ENCODE assay signal across 38 cellular contexts in the genomic region with DNA sequence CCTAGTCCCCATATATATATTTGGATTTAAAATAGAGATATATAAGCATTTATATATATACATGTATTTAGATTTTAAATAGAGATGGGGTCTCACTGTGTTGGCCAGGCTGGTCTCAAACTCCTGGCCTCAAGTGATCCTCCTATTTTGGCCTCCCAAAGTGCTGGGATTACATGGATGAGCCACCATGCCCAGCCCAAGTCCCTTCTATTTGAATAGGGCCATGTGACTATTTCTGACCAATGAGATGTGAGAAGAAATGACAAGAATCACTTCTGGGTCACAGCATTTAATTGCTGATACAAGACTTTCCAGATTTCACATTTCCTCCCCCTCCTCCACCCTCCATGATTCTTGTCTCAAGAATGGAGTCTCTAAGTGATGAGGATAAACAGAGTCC.
"Had no signal": no experiment of that assay in that cellular context is flagged by ENCODE, and none has a peak within 500 bp of the region (broad histone marks: within the 10 kb centered on the region; RNA-seq: fewer than 3 reads in every experiment).

No MANE protein-coding gene starts in this region.

- ATAC-seq: activated CD4-positive, alpha-beta T cell treated with anti-CD3 and anti-CD28 coated beads for 36 hours; activated CD4-positive, CD25-positive, alpha-beta regulatory T cell treated with anti-CD3 and anti-CD28 coated beads, Interleukin-2, amount 50 U/mL, for 24 hours; activated CD8-positive, alpha-beta memory T cell treated with anti-CD3 and anti-CD28 coated beads, Interleukin-2, amount 10 ng/mL, durations not matched to agents 7 days and 5 days; activated CD8-positive, alpha-beta T cell treated with anti-CD3 and anti-CD28 coated beads, Interleukin-2, amount 10 ng/mL, durations not matched to agents 7 days and 5 days; activated naive CD8-positive, alpha-beta T cell treated with anti-CD3 and anti-CD28 coated beads, Interleukin-2, amount 50 U/mL, for 24 hours; WTC11 had no signal

- H3K27ac Mint-ChIP-seq: activated CD4-positive, alpha-beta memory T cell treated with anti-CD3 and anti-CD28 coated beads, Interleukin-2, amount 10 ng/mL, durations not matched to agents 7 days and 5 days; activated CD4-positive, alpha-beta T cell treated with anti-CD3 and anti-CD28 coated beads for 36 hours; activated CD4-positive, alpha-beta T cell treated with anti-CD3 and anti-CD28 coated beads, Interleukin-2, amount 10 ng/mL, durations not matched to agents 7 days and 5 days; activated CD8-positive, alpha-beta memory T cell treated with anti-CD3 and anti-CD28 coated beads, Interleukin-2, amount 10 ng/mL, durations not matched to agents 7 days and 5 days; activated CD8-positive, alpha-beta T cell treated with anti-CD3 and anti-CD28 coated beads, Interleukin-2, amount 10 ng/mL, durations not matched to agents 7 days and 5 days; activated naive CD4-positive, alpha-beta T cell treated with anti-CD3 and anti-CD28 coated beads, Interleukin-2, amount 50 U/mL, for 24 hours; activated naive CD8-positive, alpha-beta T cell; activated naive CD8-positive, alpha-beta T cell treated with anti-CD3 and anti-CD28 coated beads, Interleukin-2, amount 10 ng/mL, durations not matched to agents 7 days and 5 days; activated naive CD8-positive, alpha-beta T cell treated with anti-CD3 and anti-CD28 coated beads, Interleukin-2, amount 50 U/mL, for 24 hours; activated T-cell treated with anti-CD3 and anti-CD28 coated beads, Interleukin-2, amount 50 U/mL, for 24 hours; activated T-helper 2 cell treated with anti-CD3 and anti-CD28 coated beads, Interferon-gamma antibody, Interleukin-2, Interleukin-4, amounts not matched to agents 10 μg/mL and 5 μg/mL and 100 μg/mL, durations not matched to agents 14 hours and 24 hours and 36 hours; T-helper 1 cell treated with Interleukin-12 subunit alpha and Interleukin-12 subunit beta and Interleukin-4 antibody, amounts not matched to agents 30 μg/mL and 1 μg/mL, for 36 hours; T-helper 2 cell treated with Interferon-gamma antibody and Interleukin-4, amounts not matched to agents 5 μg/mL and 100 μg/mL, for 36 hours; WTC11 had no signal

- H3K4me1 Mint-ChIP-seq: activated naive CD4-positive, alpha-beta T cell treated with anti-CD3 and anti-CD28 coated beads, Interleukin-2, amount 50 U/mL, for 24 hours; central memory CD8-positive, alpha-beta T cell had no signal

- H3K4me3 ChIP-seq: ascending aorta, cardiac muscle cell had no signal

- DNase-seq: activated CD4-positive, alpha-beta memory T cell treated with anti-CD3 and anti-CD28 coated beads, Interleukin-2, amount 10 ng/mL, durations not matched to agents 7 days and 5 days; activated CD4-positive, alpha-beta T cell treated with anti-CD3 and anti-CD28 coated beads for 1 hour; activated CD4-positive, alpha-beta T cell treated with anti-CD3 and anti-CD28 coated beads for 36 hours; activated CD4-positive, alpha-beta T cell treated with anti-CD3 and anti-CD28 coated beads for 48 hours; activated CD4-positive, alpha-beta T cell treated with anti-CD3 and anti-CD28 coated beads, Interleukin-2, amount 10 ng/mL, durations not matched to agents 7 days and 5 days; activated CD4-positive, alpha-beta T cell treated with anti-CD3 and anti-CD28 coated beads, Interleukin-2, amount 50 U/mL, for 48 hours; activated CD4-positive, CD25-positive, alpha-beta regulatory T cell; activated CD8-positive, alpha-beta memory T cell treated with anti-CD3 and anti-CD28 coated beads for 24 hours; activated CD8-positive, alpha-beta memory T cell treated with anti-CD3 and anti-CD28 coated beads, Interleukin-2, amount 10 ng/mL, durations not matched to agents 7 days and 5 days; activated CD8-positive, alpha-beta memory T cell treated with anti-CD3 and anti-CD28 coated beads, Interleukin-2, amount 50 U/mL, for 48 hours; activated CD8-positive, alpha-beta T cell treated with anti-CD3 and anti-CD28 coated beads, Interleukin-2, amount 10 ng/mL, durations not matched to agents 7 days and 5 days; activated effector memory CD4-positive, alpha-beta T cell treated with Interleukin-2 at 50 U/mL for 16 hours; activated gamma-delta T cell; activated naive CD4-positive, alpha-beta T cell treated with anti-CD3 and anti-CD28 coated beads, Interleukin-2, amount 10 ng/mL, durations not matched to agents 7 days and 5 days; activated naive CD4-positive, alpha-beta T cell treated with Interleukin-2 at 50 U/mL for 16 hours; activated naive CD8-positive, alpha-beta T cell treated with anti-CD3 and anti-CD28 coated beads, Interleukin-2, amount 10 ng/mL, durations not matched to agents 7 days and 5 days; activated naive CD8-positive, alpha-beta T cell treated with anti-CD3 and anti-CD28 coated beads, Interleukin-2, amount 50 U/mL, for 24 hours; activated T-cell treated with anti-CD3 and anti-CD28 coated beads, Interleukin-2, amount 50 U/mL, for 24 hours; activated T-cell treated with anti-CD3 and anti-CD28 coated beads, Interleukin-2, amount 50 U/mL, for 48 hours; amygdala; anterior cingulate cortex; caudate nucleus; cerebellar nuclear complex; T-helper 1 cell; T-helper 2 cell; T-helper 9 cell; WERI-Rb-1 had no signal

- H3K36me3 Mint-ChIP-seq: brain had no signal

- H3K9me3 ChIP-seq: ascending aorta had no signal

- H3K4me3 Mint-ChIP-seq: activated CD4-positive, alpha-beta memory T cell treated with anti-CD3 and anti-CD28 coated beads, Interleukin-2, amount 10 ng/mL, durations not matched to agents 7 days and 5 days; activated CD4-positive, alpha-beta T cell treated with anti-CD3 and anti-CD28 coated beads for 36 hours; activated CD4-positive, alpha-beta T cell treated with anti-CD3 and anti-CD28 coated beads, Interleukin-2, amount 10 ng/mL, durations not matched to agents 7 days and 5 days; activated CD8-positive, alpha-beta memory T cell treated with anti-CD3 and anti-CD28 coated beads, Interleukin-2, amount 10 ng/mL, durations not matched to agents 7 days and 5 days; activated CD8-positive, alpha-beta T cell treated with anti-CD3 and anti-CD28 coated beads, Interleukin-2, amount 10 ng/mL, durations not matched to agents 7 days and 5 days; activated naive CD4-positive, alpha-beta T cell treated with anti-CD3 and anti-CD28 coated beads, Interleukin-2, amount 10 ng/mL, durations not matched to agents 7 days and 5 days; activated naive CD4-positive, alpha-beta T cell treated with anti-CD3 and anti-CD28 coated beads, Interleukin-2, amount 50 U/mL, for 24 hours; activated naive CD8-positive, alpha-beta T cell; activated naive CD8-positive, alpha-beta T cell treated with anti-CD3 and anti-CD28 coated beads, Interleukin-2, amount 10 ng/mL, durations not matched to agents 7 days and 5 days; activated naive CD8-positive, alpha-beta T cell treated with anti-CD3 and anti-CD28 coated beads, Interleukin-2, amount 50 U/mL, for 24 hours; activated T-cell treated with anti-CD3 and anti-CD28 coated beads, Interleukin-2, amount 50 U/mL, for 24 hours; brain; central memory CD8-positive, alpha-beta T cell; T-helper 1 cell treated with Interleukin-12 subunit alpha and Interleukin-12 subunit beta and Interleukin-4 antibody, amounts not matched to agents 30 μg/mL and 1 μg/mL, for 36 hours; T-helper 2 cell treated with Interferon-gamma antibody and Interleukin-4, amounts not matched to agents 5 μg/mL and 100 μg/mL, for 36 hours; WTC11 had no signal

- H3K9me3 Mint-ChIP-seq: activated CD4-positive, alpha-beta memory T cell treated with anti-CD3 and anti-CD28 coated beads, Interleukin-2, amount 10 ng/mL, durations not matched to agents 7 days and 5 days; activated CD4-positive, alpha-beta T cell treated with anti-CD3 and anti-CD28 coated beads, Interleukin-2, amount 10 ng/mL, durations not matched to agents 7 days and 5 days; activated naive CD4-positive, alpha-beta T cell treated with anti-CD3 and anti-CD28 coated beads, Interleukin-2, amount 10 ng/mL, durations not matched to agents 7 days and 5 days; activated naive CD4-positive, alpha-beta T cell treated with anti-CD3 and anti-CD28 coated beads, Interleukin-2, amount 50 U/mL, for 24 hours; activated T-helper 2 cell treated with anti-CD3 and anti-CD28 coated beads, Interferon-gamma antibody, Interleukin-2, Interleukin-4, amounts not matched to agents 10 μg/mL and 5 μg/mL and 100 μg/mL, durations not matched to agents 14 hours and 24 hours and 36 hours; central memory CD8-positive, alpha-beta T cell; T-helper 1 cell treated with Interleukin-12 subunit alpha and Interleukin-12 subunit beta and Interleukin-4 antibody, amounts not matched to agents 30 μg/mL and 1 μg/mL, for 36 hours had no signal

- H3K36me3 ChIP-seq: cardiac muscle cell, WERI-Rb-1 had no signal

- H3K27me3 Mint-ChIP-seq: activated CD4-positive, alpha-beta memory T cell treated with anti-CD3 and anti-CD28 coated beads, Interleukin-2, amount 10 ng/mL, durations not matched to agents 7 days and 5 days; activated CD4-positive, alpha-beta T cell treated with anti-CD3 and anti-CD28 coated beads for 36 hours; activated CD4-positive, alpha-beta T cell treated with anti-CD3 and anti-CD28 coated beads, Interleukin-2, amount 10 ng/mL, durations not matched to agents 7 days and 5 days; activated CD8-positive, alpha-beta memory T cell treated with anti-CD3 and anti-CD28 coated beads, Interleukin-2, amount 10 ng/mL, durations not matched to agents 7 days and 5 days; activated naive CD4-positive, alpha-beta T cell treated with anti-CD3 and anti-CD28 coated beads, Interleukin-2, amount 10 ng/mL, durations not matched to agents 7 days and 5 days; activated naive CD4-positive, alpha-beta T cell treated with anti-CD3 and anti-CD28 coated beads, Interleukin-2, amount 50 U/mL, for 24 hours; activated naive CD8-positive, alpha-beta T cell; activated naive CD8-positive, alpha-beta T cell treated with anti-CD3 and anti-CD28 coated beads, Interleukin-2, amount 10 ng/mL, durations not matched to agents 7 days and 5 days; activated naive CD8-positive, alpha-beta T cell treated with anti-CD3 and anti-CD28 coated beads, Interleukin-2, amount 50 U/mL, for 24 hours; activated T-cell treated with anti-CD3 and anti-CD28 coated beads, Interleukin-2, amount 50 U/mL, for 24 hours; brain; central memory CD8-positive, alpha-beta T cell had no signal

- H3K27ac ChIP-seq: cardiac muscle cell, WERI-Rb-1 had no signal

- H3K27me3 ChIP-seq: ascending aorta, cardiac muscle cell had no signal

- H3K4me1 ChIP-seq: ascending aorta had no signal
